In the genomic region with DNA sequence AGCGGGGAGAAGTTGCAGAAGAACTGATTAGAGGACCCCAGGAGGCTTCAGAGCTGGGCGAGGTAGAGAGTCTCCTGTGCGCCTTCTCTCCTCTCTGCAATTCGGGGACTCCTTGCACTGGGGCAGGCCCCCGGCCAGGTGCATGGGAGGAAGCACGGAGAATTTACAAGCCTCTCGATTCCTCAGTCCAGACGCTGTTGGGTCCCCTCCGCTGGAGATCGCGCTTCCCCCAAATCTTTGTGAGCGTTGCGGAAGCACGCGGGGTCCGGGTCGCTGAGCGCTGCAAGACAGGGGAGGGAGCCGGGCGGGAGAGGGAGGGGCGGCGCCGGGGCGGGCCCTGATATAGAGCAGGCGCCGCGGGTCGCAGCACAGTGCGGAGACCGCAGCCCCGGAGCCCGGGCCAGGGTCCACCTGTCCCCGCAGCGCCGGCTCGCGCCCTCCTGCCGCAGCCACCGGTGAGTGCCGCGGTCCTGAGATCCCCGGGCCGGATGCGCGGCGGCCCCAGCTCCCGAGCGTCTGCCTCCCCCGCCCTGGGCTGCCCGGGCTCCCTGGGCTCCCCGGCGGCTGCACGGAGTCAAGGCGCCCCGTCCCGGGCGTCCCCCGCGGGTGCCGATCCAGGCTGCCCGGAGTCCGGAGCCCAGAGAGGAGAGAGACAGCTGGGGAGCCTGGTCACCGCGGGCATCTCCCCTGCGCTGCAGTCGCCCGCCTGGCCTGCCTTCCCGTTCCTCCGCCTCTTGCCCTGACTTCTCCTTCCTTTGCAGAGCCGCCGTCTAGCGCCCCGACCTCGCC, we compare ENCODE assay signal across 2 cellular contexts.
TF ChIP-seq lines count a peak whose summit lies in the region.

A gene (plus strand): TSS at position 369 of the 789 bp plus-strand sequence. CDS start 424 bp downstream, outside the sequence.

TF ChIP-seq in HCT116, 20 proteins besides CTCF, POLR2A, EP300 and RAD21:
- 0 out of 2 replicates have a peak, but pooled peaks have one; percentile 28 for TF ChIP-seq ZFX (IDR thresholded peaks at IDR 0.05)
- TF ChIP-seq SP1 (IDR thresholded peaks at IDR 0.05; ENCODE audit: low read depth), result no peak
- TF ChIP-seq POLR2AphosphoS5 (IDR thresholded peaks at IDR 0.05; ENCODE audit: low read depth, low read length), result peak; percentile 89
TF ChIP-seq in HCT116: peak in this region for 2.

TF ChIP-seq in GM12878, 131 proteins besides CTCF, POLR2A, EP300 and RAD21 (continues in another document):
- TF ChIP-seq GATAD2B (conservative IDR thresholded peaks at IDR 0.05; ENCODE audit: low read depth) (peak; percentile 78; the same call in 1 of the 2 replicates), LARP7 (IDR thresholded peaks at IDR 0.05) (peak; percentile 61), ESRRA (IDR thresholded peaks at IDR 0.05; ENCODE audit: low read length) (no peak), BCL11A (IDR thresholded peaks at IDR 0.05; ENCODE audit: low read depth, low read length) (no peak), CREB1 (IDR thresholded peaks at IDR 0.05; ENCODE audit: low read depth) (no peak), DPF2 (IDR thresholded peaks at IDR 0.05) (peak; percentile 62), IRF4 (IDR thresholded peaks at IDR 0.05; ENCODE audit: low read depth, low read length) (no peak), RELA (IDR thresholded peaks at IDR 0.05; ENCODE audit: borderline replicate concordance, partially characterized antibody) (no peak), RCOR1 (conservative IDR thresholded peaks at IDR 0.05; ENCODE audit: low read depth, low read length) (no peak), KDM1A (IDR thresholded peaks at IDR 0.05; ENCODE audit: borderline replicate concordance) (no peak), TAF1 (IDR thresholded peaks at IDR 0.05; ENCODE audit: borderline replicate concordance, low read depth, low read length) (no peak), FOS (IDR thresholded peaks at IDR 0.05; ENCODE audit: borderline replicate concordance, extremely low read depth, insufficient read length) (no peak), IKZF2 (IDR thresholded peaks at IDR 0.05) (no peak; a peak in 1 of 4 replicates), SMAD1 (IDR thresholded peaks at IDR 0.05; ENCODE audit: low read depth, partially characterized antibody) (no peak), CBX5 (IDR thresholded peaks at IDR 0.05; ENCODE audit: low read depth) (no peak), BMI1 (IDR thresholded peaks at IDR 0.05; ENCODE audit: borderline replicate concordance) (no peak), BACH1 (IDR thresholded peaks at IDR 0.05; ENCODE audit: borderline replicate concordance) (0 out of 2 replicates have a peak, but pooled peaks have one; percentile 44), TCF3 (IDR thresholded peaks at IDR 0.05; ENCODE audit: borderline replicate concordance, insufficient read depth, low read depth, low read length) (no peak), FOXM1 (IDR thresholded peaks at IDR 0.05; ENCODE audit: low read depth, low read length) (no peak), CHD4 (IDR thresholded peaks at IDR 0.05) (no peak), NR2F1 (conservative IDR thresholded peaks at IDR 0.05) (peak; percentile 33; the same call in 1 of the 2 replicates), SPI1 (IDR thresholded peaks at IDR 0.05; ENCODE audit: borderline replicate concordance, insufficient read depth, low read depth, low read length) (no peak), NFYA (IDR thresholded peaks at IDR 0.05; ENCODE audit: borderline replicate concordance, low read depth, low read length) (no peak), KAT2A (conservative IDR thresholded peaks at IDR 0.05; ENCODE audit: control insufficient read depth, low read depth, low read length) (no peak), STAT1 (conservative IDR thresholded peaks at IDR 0.05) (no peak)
- TF ChIP-seq, protein P1, sequence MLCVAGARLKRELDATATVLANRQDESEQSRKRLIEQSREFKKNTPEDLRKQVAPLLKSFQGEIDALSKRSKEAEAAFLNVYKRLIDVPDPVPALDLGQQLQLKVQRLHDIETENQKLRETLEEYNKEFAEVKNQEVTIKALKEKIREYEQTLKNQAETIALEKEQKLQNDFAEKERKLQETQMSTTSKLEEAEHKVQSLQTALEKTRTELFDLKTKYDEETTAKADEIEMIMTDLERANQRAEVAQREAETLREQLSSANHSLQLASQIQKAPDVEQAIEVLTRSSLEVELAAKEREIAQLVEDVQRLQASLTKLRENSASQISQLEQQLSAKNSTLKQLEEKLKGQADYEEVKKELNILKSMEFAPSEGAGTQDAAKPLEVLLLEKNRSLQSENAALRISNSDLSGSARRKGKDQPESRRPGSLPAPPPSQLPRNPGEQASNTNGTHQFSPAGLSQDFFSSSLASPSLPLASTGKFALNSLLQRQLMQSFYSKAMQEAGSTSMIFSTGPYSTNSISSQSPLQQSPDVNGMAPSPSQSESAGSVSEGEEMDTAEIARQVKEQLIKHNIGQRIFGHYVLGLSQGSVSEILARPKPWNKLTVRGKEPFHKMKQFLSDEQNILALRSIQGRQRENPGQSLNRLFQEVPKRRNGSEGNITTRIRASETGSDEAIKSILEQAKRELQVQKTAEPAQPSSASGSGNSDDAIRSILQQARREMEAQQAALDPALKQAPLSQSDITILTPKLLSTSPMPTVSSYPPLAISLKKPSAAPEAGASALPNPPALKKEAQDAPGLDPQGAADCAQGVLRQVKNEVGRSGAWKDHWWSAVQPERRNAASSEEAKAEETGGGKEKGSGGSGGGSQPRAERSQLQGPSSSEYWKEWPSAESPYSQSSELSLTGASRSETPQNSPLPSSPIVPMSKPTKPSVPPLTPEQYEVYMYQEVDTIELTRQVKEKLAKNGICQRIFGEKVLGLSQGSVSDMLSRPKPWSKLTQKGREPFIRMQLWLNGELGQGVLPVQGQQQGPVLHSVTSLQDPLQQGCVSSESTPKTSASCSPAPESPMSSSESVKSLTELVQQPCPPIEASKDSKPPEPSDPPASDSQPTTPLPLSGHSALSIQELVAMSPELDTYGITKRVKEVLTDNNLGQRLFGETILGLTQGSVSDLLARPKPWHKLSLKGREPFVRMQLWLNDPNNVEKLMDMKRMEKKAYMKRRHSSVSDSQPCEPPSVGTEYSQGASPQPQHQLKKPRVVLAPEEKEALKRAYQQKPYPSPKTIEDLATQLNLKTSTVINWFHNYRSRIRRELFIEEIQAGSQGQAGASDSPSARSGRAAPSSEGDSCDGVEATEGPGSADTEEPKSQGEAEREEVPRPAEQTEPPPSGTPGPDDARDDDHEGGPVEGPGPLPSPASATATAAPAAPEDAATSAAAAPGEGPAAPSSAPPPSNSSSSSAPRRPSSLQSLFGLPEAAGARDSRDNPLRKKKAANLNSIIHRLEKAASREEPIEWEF (IDR thresholded peaks at IDR 0.05; ENCODE audit: insufficient replicate concordance, low read depth, low read length), result no peak
- TF ChIP-seq, protein P2, sequence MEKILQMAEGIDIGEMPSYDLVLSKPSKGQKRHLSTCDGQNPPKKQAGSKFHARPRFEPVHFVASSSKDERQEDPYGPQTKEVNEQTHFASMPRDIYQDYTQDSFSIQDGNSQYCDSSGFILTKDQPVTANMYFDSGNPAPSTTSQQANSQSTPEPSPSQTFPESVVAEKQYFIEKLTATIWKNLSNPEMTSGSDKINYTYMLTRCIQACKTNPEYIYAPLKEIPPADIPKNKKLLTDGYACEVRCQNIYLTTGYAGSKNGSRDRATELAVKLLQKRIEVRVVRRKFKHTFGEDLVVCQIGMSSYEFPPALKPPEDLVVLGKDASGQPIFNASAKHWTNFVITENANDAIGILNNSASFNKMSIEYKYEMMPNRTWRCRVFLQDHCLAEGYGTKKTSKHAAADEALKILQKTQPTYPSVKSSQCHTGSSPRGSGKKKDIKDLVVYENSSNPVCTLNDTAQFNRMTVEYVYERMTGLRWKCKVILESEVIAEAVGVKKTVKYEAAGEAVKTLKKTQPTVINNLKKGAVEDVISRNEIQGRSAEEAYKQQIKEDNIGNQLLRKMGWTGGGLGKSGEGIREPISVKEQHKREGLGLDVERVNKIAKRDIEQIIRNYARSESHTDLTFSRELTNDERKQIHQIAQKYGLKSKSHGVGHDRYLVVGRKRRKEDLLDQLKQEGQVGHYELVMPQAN (conservative IDR thresholded peaks at IDR 0.05), result peak; percentile 58
- TF ChIP-seq, protein P3, sequence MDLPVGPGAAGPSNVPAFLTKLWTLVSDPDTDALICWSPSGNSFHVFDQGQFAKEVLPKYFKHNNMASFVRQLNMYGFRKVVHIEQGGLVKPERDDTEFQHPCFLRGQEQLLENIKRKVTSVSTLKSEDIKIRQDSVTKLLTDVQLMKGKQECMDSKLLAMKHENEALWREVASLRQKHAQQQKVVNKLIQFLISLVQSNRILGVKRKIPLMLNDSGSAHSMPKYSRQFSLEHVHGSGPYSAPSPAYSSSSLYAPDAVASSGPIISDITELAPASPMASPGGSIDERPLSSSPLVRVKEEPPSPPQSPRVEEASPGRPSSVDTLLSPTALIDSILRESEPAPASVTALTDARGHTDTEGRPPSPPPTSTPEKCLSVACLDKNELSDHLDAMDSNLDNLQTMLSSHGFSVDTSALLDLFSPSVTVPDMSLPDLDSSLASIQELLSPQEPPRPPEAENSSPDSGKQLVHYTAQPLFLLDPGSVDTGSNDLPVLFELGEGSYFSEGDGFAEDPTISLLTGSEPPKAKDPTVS (IDR thresholded peaks at IDR 0.05; ENCODE audit: low read depth, low read length), result no peak
- TF ChIP-seq, protein P4, sequence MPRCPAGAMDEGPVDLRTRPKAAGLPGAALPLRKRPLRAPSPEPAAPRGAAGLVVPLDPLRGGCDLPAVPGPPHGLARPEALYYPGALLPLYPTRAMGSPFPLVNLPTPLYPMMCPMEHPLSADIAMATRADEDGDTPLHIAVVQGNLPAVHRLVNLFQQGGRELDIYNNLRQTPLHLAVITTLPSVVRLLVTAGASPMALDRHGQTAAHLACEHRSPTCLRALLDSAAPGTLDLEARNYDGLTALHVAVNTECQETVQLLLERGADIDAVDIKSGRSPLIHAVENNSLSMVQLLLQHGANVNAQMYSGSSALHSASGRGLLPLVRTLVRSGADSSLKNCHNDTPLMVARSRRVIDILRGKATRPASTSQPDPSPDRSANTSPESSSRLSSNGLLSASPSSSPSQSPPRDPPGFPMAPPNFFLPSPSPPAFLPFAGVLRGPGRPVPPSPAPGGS (IDR thresholded peaks at IDR 0.05; ENCODE audit: borderline replicate concordance, insufficient read depth, low read depth, low read length, poor library complexity, severe bottlenecking), result no peak
- TF ChIP-seq, protein P5, sequence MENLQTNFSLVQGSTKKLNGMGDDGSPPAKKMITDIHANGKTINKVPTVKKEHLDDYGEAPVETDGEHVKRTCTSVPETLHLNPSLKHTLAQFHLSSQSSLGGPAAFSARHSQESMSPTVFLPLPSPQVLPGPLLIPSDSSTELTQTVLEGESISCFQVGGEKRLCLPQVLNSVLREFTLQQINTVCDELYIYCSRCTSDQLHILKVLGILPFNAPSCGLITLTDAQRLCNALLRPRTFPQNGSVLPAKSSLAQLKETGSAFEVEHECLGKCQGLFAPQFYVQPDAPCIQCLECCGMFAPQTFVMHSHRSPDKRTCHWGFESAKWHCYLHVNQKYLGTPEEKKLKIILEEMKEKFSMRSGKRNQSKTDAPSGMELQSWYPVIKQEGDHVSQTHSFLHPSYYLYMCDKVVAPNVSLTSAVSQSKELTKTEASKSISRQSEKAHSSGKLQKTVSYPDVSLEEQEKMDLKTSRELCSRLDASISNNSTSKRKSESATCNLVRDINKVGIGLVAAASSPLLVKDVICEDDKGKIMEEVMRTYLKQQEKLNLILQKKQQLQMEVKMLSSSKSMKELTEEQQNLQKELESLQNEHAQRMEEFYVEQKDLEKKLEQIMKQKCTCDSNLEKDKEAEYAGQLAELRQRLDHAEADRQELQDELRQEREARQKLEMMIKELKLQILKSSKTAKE (IDR thresholded peaks at IDR 0.05; ENCODE audit: low read depth, poor library complexity, severe bottlenecking), result no peak
- TF ChIP-seq, protein P6, sequence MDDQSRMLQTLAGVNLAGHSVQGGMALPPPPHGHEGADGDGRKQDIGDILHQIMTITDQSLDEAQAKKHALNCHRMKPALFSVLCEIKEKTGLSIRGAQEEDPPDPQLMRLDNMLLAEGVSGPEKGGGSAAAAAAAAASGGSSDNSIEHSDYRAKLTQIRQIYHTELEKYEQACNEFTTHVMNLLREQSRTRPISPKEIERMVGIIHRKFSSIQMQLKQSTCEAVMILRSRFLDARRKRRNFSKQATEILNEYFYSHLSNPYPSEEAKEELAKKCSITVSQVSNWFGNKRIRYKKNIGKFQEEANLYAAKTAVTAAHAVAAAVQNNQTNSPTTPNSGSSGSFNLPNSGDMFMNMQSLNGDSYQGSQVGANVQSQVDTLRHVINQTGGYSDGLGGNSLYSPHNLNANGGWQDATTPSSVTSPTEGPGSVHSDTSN (IDR thresholded peaks at IDR 0.05; ENCODE audit: insufficient replicate concordance, low read depth, low read length), result no peak
- TF ChIP-seq, protein P7, sequence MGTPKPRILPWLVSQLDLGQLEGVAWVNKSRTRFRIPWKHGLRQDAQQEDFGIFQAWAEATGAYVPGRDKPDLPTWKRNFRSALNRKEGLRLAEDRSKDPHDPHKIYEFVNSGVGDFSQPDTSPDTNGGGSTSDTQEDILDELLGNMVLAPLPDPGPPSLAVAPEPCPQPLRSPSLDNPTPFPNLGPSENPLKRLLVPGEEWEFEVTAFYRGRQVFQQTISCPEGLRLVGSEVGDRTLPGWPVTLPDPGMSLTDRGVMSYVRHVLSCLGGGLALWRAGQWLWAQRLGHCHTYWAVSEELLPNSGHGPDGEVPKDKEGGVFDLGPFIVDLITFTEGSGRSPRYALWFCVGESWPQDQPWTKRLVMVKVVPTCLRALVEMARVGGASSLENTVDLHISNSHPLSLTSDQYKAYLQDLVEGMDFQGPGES (IDR thresholded peaks at IDR 0.05), result no peak
- TF ChIP-seq, protein P8, sequence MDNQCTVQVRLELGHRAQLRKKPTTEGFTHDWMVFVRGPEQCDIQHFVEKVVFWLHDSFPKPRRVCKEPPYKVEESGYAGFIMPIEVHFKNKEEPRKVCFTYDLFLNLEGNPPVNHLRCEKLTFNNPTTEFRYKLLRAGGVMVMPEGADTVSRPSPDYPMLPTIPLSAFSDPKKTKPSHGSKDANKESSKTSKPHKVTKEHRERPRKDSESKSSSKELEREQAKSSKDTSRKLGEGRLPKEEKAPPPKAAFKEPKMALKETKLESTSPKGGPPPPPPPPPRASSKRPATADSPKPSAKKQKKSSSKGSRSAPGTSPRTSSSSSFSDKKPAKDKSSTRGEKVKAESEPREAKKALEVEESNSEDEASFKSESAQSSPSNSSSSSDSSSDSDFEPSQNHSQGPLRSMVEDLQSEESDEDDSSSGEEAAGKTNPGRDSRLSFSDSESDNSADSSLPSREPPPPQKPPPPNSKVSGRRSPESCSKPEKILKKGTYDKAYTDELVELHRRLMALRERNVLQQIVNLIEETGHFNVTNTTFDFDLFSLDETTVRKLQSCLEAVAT (IDR thresholded peaks at IDR 0.05), result no peak
- TF ChIP-seq, protein P9, sequence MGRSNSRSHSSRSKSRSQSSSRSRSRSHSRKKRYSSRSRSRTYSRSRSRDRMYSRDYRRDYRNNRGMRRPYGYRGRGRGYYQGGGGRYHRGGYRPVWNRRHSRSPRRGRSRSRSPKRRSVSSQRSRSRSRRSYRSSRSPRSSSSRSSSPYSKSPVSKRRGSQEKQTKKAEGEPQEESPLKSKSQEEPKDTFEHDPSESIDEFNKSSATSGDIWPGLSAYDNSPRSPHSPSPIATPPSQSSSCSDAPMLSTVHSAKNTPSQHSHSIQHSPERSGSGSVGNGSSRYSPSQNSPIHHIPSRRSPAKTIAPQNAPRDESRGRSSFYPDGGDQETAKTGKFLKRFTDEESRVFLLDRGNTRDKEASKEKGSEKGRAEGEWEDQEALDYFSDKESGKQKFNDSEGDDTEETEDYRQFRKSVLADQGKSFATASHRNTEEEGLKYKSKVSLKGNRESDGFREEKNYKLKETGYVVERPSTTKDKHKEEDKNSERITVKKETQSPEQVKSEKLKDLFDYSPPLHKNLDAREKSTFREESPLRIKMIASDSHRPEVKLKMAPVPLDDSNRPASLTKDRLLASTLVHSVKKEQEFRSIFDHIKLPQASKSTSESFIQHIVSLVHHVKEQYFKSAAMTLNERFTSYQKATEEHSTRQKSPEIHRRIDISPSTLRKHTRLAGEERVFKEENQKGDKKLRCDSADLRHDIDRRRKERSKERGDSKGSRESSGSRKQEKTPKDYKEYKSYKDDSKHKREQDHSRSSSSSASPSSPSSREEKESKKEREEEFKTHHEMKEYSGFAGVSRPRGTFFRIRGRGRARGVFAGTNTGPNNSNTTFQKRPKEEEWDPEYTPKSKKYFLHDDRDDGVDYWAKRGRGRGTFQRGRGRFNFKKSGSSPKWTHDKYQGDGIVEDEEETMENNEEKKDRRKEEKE (IDR thresholded peaks at IDR 0.05), result no peak
